Comparison of ENCODE assay signal across 15 cellular contexts in genomic region chr19:5567971-5568407, GRCh38. TPM values are rescaled to one million over a fixed set of nuclear protein-coding genes. Genes with fewer than 3 reads are reported as not detected.
DNase-seq lines count a peak whose midpoint lies in the region; ATAC-seq and TF ChIP-seq lines count a peak whose summit lies in the region.
"Had no signal": no experiment of that assay in that cellular context is flagged by ENCODE, and none has a peak within 500 bp of the region (broad histone marks: within the 10 kb centered on the region; RNA-seq: fewer than 3 reads in every experiment).

No MANE protein-coding gene starts in this region.

- H3K36me3 Mint-ChIP-seq in osteocyte (ENCODE audit: unreplicated experiment): no peaks in the 10 kb centered on the region
- H3K36me3 Mint-ChIP-seq: activated CD8-positive, alpha-beta memory T cell treated with anti-CD3 and anti-CD28 coated beads, Interleukin-2, amount 10 ng/mL, durations not matched to agents 7 days and 5 days; activated naive CD8-positive, alpha-beta T cell treated with anti-CD3 and anti-CD28 coated beads for 36 hours had no signal

- H3K27me3 ChIP-seq in NT2/D1 (ENCODE audit: insufficient read depth, insufficient read length) (peaks cover 5% of the 10 kb centered on the region), foreskin keratinocyte (peaks cover 49% of the 10 kb centered on the region)

- peak overlapping the region; percentile 86 for H3K9ac ChIP-seq in NT2/D1 (ENCODE audit: insufficient read length, low read depth)

- H3K4me1 ChIP-seq in NT2/D1 (ENCODE audit: insufficient read depth, insufficient read length) (peaks cover 8% of the 10 kb centered on the region), foreskin keratinocyte (peaks cover 8% of the 10 kb centered on the region)

- no peak overlapping the region for H3K27ac ChIP-seq in foreskin keratinocyte
- H3K27ac ChIP-seq: spleen, WERI-Rb-1 had no signal

- no peak overlapping the region for H3K27ac Mint-ChIP-seq in osteocyte (ENCODE audit: unreplicated experiment)
- H3K27ac Mint-ChIP-seq: activated CD8-positive, alpha-beta memory T cell treated with anti-CD3 and anti-CD28 coated beads, Interleukin-2, amount 10 ng/mL, durations not matched to agents 7 days and 5 days; activated naive CD8-positive, alpha-beta T cell treated with anti-CD3 and anti-CD28 coated beads for 36 hours had no signal

- H3K4me1 Mint-ChIP-seq in osteocyte (ENCODE audit: unreplicated experiment): peaks cover 23% of the 10 kb centered on the region
- H3K4me1 Mint-ChIP-seq: activated CD8-positive, alpha-beta memory T cell treated with anti-CD3 and anti-CD28 coated beads, Interleukin-2, amount 10 ng/mL, durations not matched to agents 7 days and 5 days; activated naive CD8-positive, alpha-beta T cell treated with anti-CD3 and anti-CD28 coated beads for 36 hours had no signal

- peak overlapping the region; percentile 60 for H3K4me3 Mint-ChIP-seq in osteocyte (ENCODE audit: unreplicated experiment)
- H3K4me3 Mint-ChIP-seq: activated CD8-positive, alpha-beta memory T cell treated with anti-CD3 and anti-CD28 coated beads, Interleukin-2, amount 10 ng/mL, durations not matched to agents 7 days and 5 days; activated naive CD8-positive, alpha-beta T cell treated with anti-CD3 and anti-CD28 coated beads for 36 hours had no signal

- no peaks in the 10 kb centered on the region for H3K36me3 ChIP-seq in NT2/D1 (ENCODE audit: insufficient read depth, insufficient read length, low read length)
- H3K36me3 ChIP-seq: spleen, WERI-Rb-1 had no signal

- peak overlapping the region; percentile 65 for H3K4me3 ChIP-seq in NT2/D1 (ENCODE audit: insufficient read length, low read depth)

- ATAC-seq in foreskin keratinocyte: peak; percentile 14
- ATAC-seq: activated CD8-positive, alpha-beta memory T cell treated with anti-CD3 and anti-CD28 coated beads, Interleukin-2, amount 10 ng/mL, durations not matched to agents 7 days and 5 days had no signal

- no peaks in the 10 kb centered on the region for H3K9me3 Mint-ChIP-seq in osteocyte (ENCODE audit: unreplicated experiment)
- H3K9me3 Mint-ChIP-seq: activated naive CD8-positive, alpha-beta T cell treated with anti-CD3 and anti-CD28 coated beads for 36 hours had no signal

- DNase-seq in ELF-1 (ENCODE audit: low read depth, low spot score) (peak; percentile 51), NT2/D1 (ENCODE audit: low read depth, low spot score) (no peak), foreskin keratinocyte (no peak), osteocyte (ENCODE audit: extremely low spot score, unreplicated experiment) (no peak), kidney glomerular epithelial cell (lab: John Stamatoyannopoulos, UW) (no peak), NCI-H82 treated with DMSO at 0.1 percent for 48 hours (lab: John Stamatoyannopoulos, UW; ENCODE audit: unreplicated experiment) (no peak), KG1 (lab: John Stamatoyannopoulos, UW) (no peak)
- DNase-seq in activated CD8-positive, alpha-beta memory T cell treated with anti-CD3 and anti-CD28 coated beads for 24 hours: no peak
- DNase-seq: activated CD8-positive, alpha-beta memory T cell treated with anti-CD3 and anti-CD28 coated beads, Interleukin-2, amount 10 ng/mL, durations not matched to agents 7 days and 5 days; activated naive CD8-positive, alpha-beta T cell treated with anti-CD3 and anti-CD28 coated beads for 36 hours; DMS 273 treated with DMSO at 0.1 percent for 48 hours; NCI-H1048; spleen; WERI-Rb-1 had no signal

- no peaks in the 10 kb centered on the region for H3K27me3 Mint-ChIP-seq in osteocyte (ENCODE audit: unreplicated experiment)

- peaks cover 4% of the 10 kb centered on the region; the same call in 1 of the 2 replicates for H3K9me3 ChIP-seq in NT2/D1 (ENCODE audit: insufficient read depth, low read length)

- no peak for TF ChIP-seq CTCF in foreskin keratinocyte (conservative IDR thresholded peaks at IDR 0.05)
- TF ChIP-seq CTCF in osteocyte (IDR thresholded peaks at IDR 0.05): no peak

RNA-seq across cellular contexts. Expression of gene TINCR, which starts 0.2 kb away (rescaled TPM):
- 0.46 and 1.1 TPM in 2 replicates for total RNA-seq in foreskin keratinocyte
- 1.0 and 1.1 TPM in 2 replicates for polyA plus RNA-seq in foreskin keratinocyte
- total RNA-seq in osteocyte: 13.5 and 16.4 TPM in 2 replicates
- total RNA-seq: epithelial cell of proximal tubule had no signal

RNA-seq across cellular contexts. Expression of gene SAFB2, which starts 54.6 kb away (rescaled TPM):
- total RNA-seq in foreskin keratinocyte (25.1 and 32.8 TPM in 2 replicates), osteocyte (79.9 and 91.9 TPM in 2 replicates)
- polyA plus RNA-seq in foreskin keratinocyte: 27.3 and 30.9 TPM in 2 replicates

RNA-seq across cellular contexts. Expression of gene SAFB, which starts 54.9 kb away (rescaled TPM):
- total RNA-seq in foreskin keratinocyte (50.4 and 71.0 TPM in 2 replicates), osteocyte (88.2 and 97.1 TPM in 2 replicates)
- polyA plus RNA-seq in foreskin keratinocyte: 43.0 and 53.5 TPM in 2 replicates
